Comparison of ENCODE assay signal across 15 cellular contexts in genomic region chr5:21806271-21806670, GRCh38.
DNase-seq lines count a peak whose midpoint lies in the region; ATAC-seq, FAIRE-seq and TF ChIP-seq lines count a peak whose summit lies in the region.
"Had no signal": no experiment of that assay in that cellular context is flagged by ENCODE, and none has a peak within 500 bp of the region (broad histone marks: within the 10 kb centered on the region; RNA-seq: fewer than 3 reads in every experiment).

No MANE protein-coding gene starts in this region.

- BruUV-seq in GM12878 (replicated peaks; lab: Mats Ljungman, UMichigan): no TSS peak

- FAIRE-seq in GM12878 (lab: Jason Lieb, UNC) (no peak), kidney (lab: Jason Lieb, UNC) (no peak), GM12892 (lab: Jason Lieb, UNC) (no peak)
- FAIRE-seq: H1 had no signal

- H3F3A ChIP-seq in GM23248 (ENCODE audit: insufficient read depth): peaks cover 21% of the 10 kb centered on the region; the same call in 1 of the 2 replicates

- no peak for TF ChIP-seq RAD21 in GM12878 (IDR thresholded peaks at IDR 0.05; ENCODE audit: insufficient read depth, low read depth, low read length)

- TF ChIP-seq POLR2A in GM12878 (IDR thresholded peaks at IDR 0.05; ENCODE audit: low read depth, low read length) (no peak), right lobe of liver (IDR thresholded peaks at IDR 0.05) (no peak), GM12892 (IDR thresholded peaks at IDR 0.05; ENCODE audit: low read depth, low read length) (no peak)

- DNase-seq in GM23248 (no peak), GM12878 (ENCODE audit: low read depth, low spot score) (no peak), heart right ventricle (no peak), right lobe of liver (no peak), kidney (no peak), GM12892 (ENCODE audit: insufficient read length) (no peak)
- DNase-seq: 8988T; CD8-positive, alpha-beta T cell; DMS79 treated with DMSO at 0.1 percent for 48 hours; H9; KG1 had no signal

- H3K9me3 ChIP-seq in GM23248 (ENCODE audit: low read depth) (no peaks in the 10 kb centered on the region), GM12878 (replicated peaks; ENCODE audit: control insufficient read depth, insufficient read depth, low read length) (no peaks in the 10 kb centered on the region), heart right ventricle (no peaks in the 10 kb centered on the region), right lobe of liver (no peaks in the 10 kb centered on the region), kidney (ENCODE audit: control insufficient read depth in 1 of 2, low read length in 2 of 2) (no peaks in the 10 kb centered on the region)
- H3K9me3 ChIP-seq: BLaER1 treated with 17β-estradiol and CSF1 and Interleukin-3, amounts not matched to agents 10 nM and 100 nM had no signal

- RAD21 ChIA-PET in GM12878 (lab: Charles Lee; ENCODE audit: unreplicated experiment): no interaction called here

- in situ Hi-C loops in GM23248 (cut with MboI): no loop called here
- in situ Hi-C loops in GM12878 (cut with MboI): no loop called here

- no peaks in the 10 kb centered on the region for H3K79me2 ChIP-seq in ACC112 (ENCODE audit: control insufficient read depth, insufficient read depth, low read length, unreplicated experiment)
- no peaks in the 10 kb centered on the region for H3K79me2 ChIP-seq in GM23248 (ENCODE audit: insufficient read depth)
- no peaks in the 10 kb centered on the region for H3K79me2 ChIP-seq in GM12878 (ENCODE audit: control insufficient read depth, insufficient read depth, low read length)

- intact Hi-C loops in GM12878 (cut with micrococcal nuclease; ENCODE audit: unreplicated experiment): no loop called here
- intact Hi-C loops in heart right ventricle (cut with DNase I): no loop called here
- intact Hi-C loops in right lobe of liver (cut with DNase I): no loop called here
- intact Hi-C loops in kidney (cut with DNase I): no loop called here

- H3K27me3 ChIP-seq in ACC112 (ENCODE audit: insufficient read depth, low read length) (no peaks in the 10 kb centered on the region), GM23248 (replicated peaks; ENCODE audit: insufficient read depth) (no peaks in the 10 kb centered on the region), GM12878 (replicated peaks in 1 of 2; ENCODE audit: control insufficient read depth in 2 of 2, insufficient read depth in 2 of 2, low read length in 1 of 2) (no peaks in the 10 kb centered on the region), heart right ventricle (no peaks in the 10 kb centered on the region), right lobe of liver (no peaks in the 10 kb centered on the region)
- H3K27me3 ChIP-seq: BLaER1 treated with 17β-estradiol and CSF1 and Interleukin-3, amounts not matched to agents 10 nM and 100 nM had no signal

- H3K4me3 ChIP-seq in ACC112 (ENCODE audit: low read depth, low read length): no peak overlapping the region
- no peak overlapping the region for H3K4me3 ChIP-seq in GM23248
- no peak overlapping the region for H3K4me3 ChIP-seq in GM12878
- H3K4me3 ChIP-seq in heart right ventricle: no peak overlapping the region
- no peak overlapping the region for H3K4me3 ChIP-seq in right lobe of liver
- H3K4me3 ChIP-seq in kidney (ENCODE audit: low read length in 2 of 2): no peak overlapping the region
- H3K4me3 ChIP-seq: BLaER1 treated with 17β-estradiol and CSF1 and Interleukin-3, amounts not matched to agents 10 nM and 100 nM had no signal

- TF ChIP-seq CTCF in GM12878 (IDR thresholded peaks at IDR 0.05 in 2 of 3, conservative IDR thresholded peaks at IDR 0.05 in 1 of 3; ENCODE audit: control insufficient read depth in 2 of 3, extremely low read depth in 1 of 3, insufficient read depth in 1 of 3, low read depth in 3 of 3, low read length in 3 of 3) (no peak), heart right ventricle (IDR thresholded peaks at IDR 0.05) (no peak), right lobe of liver (IDR thresholded peaks at IDR 0.05) (no peak), kidney (IDR thresholded peaks at IDR 0.05; ENCODE audit: borderline replicate concordance, extremely low read depth, insufficient read depth) (no peak)

- H3K36me3 ChIP-seq in ACC112 (ENCODE audit: insufficient read depth, low read length) (no peaks in the 10 kb centered on the region), GM23248 (ENCODE audit: low read depth) (no peaks in the 10 kb centered on the region), GM12878 (ENCODE audit: control insufficient read depth in 2 of 2, insufficient read depth in 2 of 2, low read length in 1 of 2) (no peaks in the 10 kb centered on the region), heart right ventricle (no peaks in the 10 kb centered on the region), right lobe of liver (no peaks in the 10 kb centered on the region), kidney (ENCODE audit: control insufficient read depth in 1 of 2, insufficient read depth in 2 of 2, low read length in 2 of 2) (no peaks in the 10 kb centered on the region)
- H3K36me3 ChIP-seq: BLaER1 treated with 17β-estradiol and CSF1 and Interleukin-3, amounts not matched to agents 10 nM and 100 nM had no signal

- H3K4me1 ChIP-seq in ACC112 (ENCODE audit: control insufficient read depth, insufficient read depth, low read length, unreplicated experiment): peaks cover 23% of the 10 kb centered on the region
- H3K4me1 ChIP-seq in GM23248 (ENCODE audit: insufficient read depth): peaks cover 16% of the 10 kb centered on the region
- H3K4me1 ChIP-seq in GM12878 (ENCODE audit: control insufficient read depth, insufficient read depth, low read length): no peaks in the 10 kb centered on the region
- peaks cover 0 to 3% (median 0%) of the 10 kb centered on the region in 9 donors for H3K4me1 ChIP-seq in heart right ventricle
- H3K4me1 ChIP-seq in right lobe of liver: no peaks in the 10 kb centered on the region
- no peaks in the 10 kb centered on the region for H3K4me1 ChIP-seq in kidney (ENCODE audit: control insufficient read depth in 1 of 2, insufficient read depth in 1 of 2, low read depth in 1 of 2, low read length in 2 of 2)

- no peaks in the 10 kb centered on the region for H3K9me2 ChIP-seq in GM23248 (ENCODE audit: insufficient read depth)

- H3K9ac ChIP-seq in GM23248 (no peak overlapping the region), GM12878 (ENCODE audit: control insufficient read depth, insufficient read depth, low read length) (no peak overlapping the region), kidney (ENCODE audit: low read length in 2 of 2) (no peak overlapping the region)

- H3K4me2 ChIP-seq in GM23248 (ENCODE audit: unreplicated experiment) (no peak overlapping the region), GM12878 (ENCODE audit: control insufficient read depth, insufficient read depth) (no peak overlapping the region)

- SMC1A ChIA-PET in GM12878 (lab: Charles Lee; ENCODE audit: uncharacterized antibody, unreplicated experiment): no interaction called here

- POLR2A ChIA-PET in GM12878 (lab: Charles Lee): no interaction called here

- H3K27ac ChIP-seq in ACC112 (ENCODE audit: low read depth, low read length): peak overlapping the region; percentile 64
- 0 out of 2 replicates have a peak overlapping the region, but pooled peaks have one; percentile 30 for H3K27ac ChIP-seq in GM23248
- H3K27ac ChIP-seq in GM12878 (ENCODE audit: control insufficient read depth, insufficient read depth): no peak overlapping the region
- no peak overlapping the region for H3K27ac ChIP-seq in heart right ventricle
- no peak overlapping the region for H3K27ac ChIP-seq in right lobe of liver
- no peak overlapping the region for H3K27ac ChIP-seq in kidney (ENCODE audit: low read depth in 2 of 2, low read length in 2 of 2)

- peak; percentile 31 for ATAC-seq in HG03469 (IDR thresholded peaks at IDR 0.05; ENCODE audit: unreplicated experiment)
- ATAC-seq in GM12878: peak; percentile 57
- ATAC-seq in heart right ventricle: no peak
- no peak for ATAC-seq in right lobe of liver
- ATAC-seq: CD8-positive, alpha-beta T cell had no signal

- WGBS in GM23248 (ENCODE audit: low coverage in 1 of 2, low lambda C conversion rate in 2 of 2, missing lambda C conversion rate in 2 of 2), 2 experiments: 78 to 85% methylated on average over 3 of the region's 3 CpGs
- 10% methylated on average over 3 of the region's 3 CpGs for WGBS in GM12878 (ENCODE audit: insufficient coverage, insufficient replicate concordance, low lambda C conversion rate, missing lambda C conversion rate)
- 79 to 85% methylated on average over 3 of the region's 3 CpGs for WGBS in heart right ventricle, 2 donors
- 36% methylated on average over 3 of the region's 3 CpGs for WGBS in right lobe of liver (ENCODE audit: insufficient coverage, low coverage, low lambda C conversion rate, missing lambda C conversion rate)

- no peak for TF ChIP-seq EP300 in GM12878 (IDR thresholded peaks at IDR 0.05; ENCODE audit: borderline replicate concordance in 1 of 2, control insufficient read depth in 1 of 2, low read depth in 2 of 2, low read length in 2 of 2)

- no peak overlapping the region for H2AFZ ChIP-seq in ACC112 (ENCODE audit: low read length, unreplicated experiment)
- H2AFZ ChIP-seq in GM23248: no peak overlapping the region
- no peak overlapping the region for H2AFZ ChIP-seq in GM12878 (ENCODE audit: control insufficient read depth, low read depth, low read length)

- CTCF ChIA-PET in GM12878 (lab: Yijun Ruan, JAX): interaction anchor here (0.9 kb wide), 1 partner anchor 12 kb away, joined by 3 read pairs; no protein-coding TSS in a partner anchor

- H4K20me1 ChIP-seq in GM23248 (ENCODE audit: insufficient read depth) (no peaks in the 10 kb centered on the region), GM12878 (ENCODE audit: control insufficient read depth, insufficient read depth) (no peaks in the 10 kb centered on the region)
- H4K20me1 ChIP-seq: BLaER1 treated with 17β-estradiol and CSF1 and Interleukin-3, amounts not matched to agents 10 nM and 100 nM had no signal

TF ChIP-seq in GM12878, 131 proteins besides CTCF, POLR2A, EP300 and RAD21:
- peak; percentile 27 to 38; a peak in 1 of 4 replicates for TF ChIP-seq BHLHE40 (IDR thresholded peaks at IDR 0.05; ENCODE audit: borderline replicate concordance in 1 of 2, low read depth in 2 of 2, low read length in 1 of 2)
- TF ChIP-seq RBBP5 (conservative IDR thresholded peaks at IDR 0.05): no peak

Comparison
In these comparisons a context has a peak if more than half of its experiments do, and no peak if none do; other contexts are left out.
1. H3K27ac ChIP-seq: peak in ACC112 (single experiment) and GM23248 (single experiment); none in GM12878 (single experiment), heart right ventricle (0 of 10), right lobe of liver (0 of 3) and kidney (0 of 2).
2. ATAC-seq: peak in HG03469 (single experiment) and GM12878 (single experiment); none in heart right ventricle (0 of 8) and right lobe of liver (0 of 4).